In the genomic region with DNA sequence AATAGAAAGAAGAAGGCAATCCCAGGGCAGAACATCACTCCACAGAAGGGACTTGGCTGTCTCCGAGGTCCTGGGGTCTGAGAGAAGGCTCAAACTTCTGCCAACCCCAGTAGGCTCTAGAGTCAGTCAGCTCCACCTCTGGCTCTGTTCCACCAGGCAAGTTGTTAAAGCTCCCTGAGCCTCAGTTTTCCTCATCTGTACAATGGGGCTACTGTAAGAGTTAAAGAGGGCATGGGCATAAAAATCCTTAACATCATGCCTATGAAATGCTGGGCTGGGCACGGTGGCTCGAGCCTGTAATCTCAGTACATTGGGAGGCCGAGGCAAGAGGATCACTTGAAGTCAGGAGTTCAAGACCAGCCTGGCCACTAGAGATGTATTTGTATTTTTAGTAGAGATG, we compare ENCODE assay signal across 9 cellular contexts.
"Had no signal": no experiment of that assay in that cellular context is flagged by ENCODE, and none has a peak within 500 bp of the region (broad histone marks: within the 10 kb centered on the region; RNA-seq: fewer than 3 reads in every experiment).

No MANE protein-coding gene starts in this region.

- H3K27ac Mint-ChIP-seq: HFFc6 had no signal

- FAIRE-seq: H54 had no signal

- DNase-seq: GM23248, GOT3, HFFc6, IMR-90, KBM-7 had no signal

- H3K9ac ChIP-seq: GM23248 had no signal

- H2AFZ ChIP-seq: GM23248 had no signal

- H3K4me3 Mint-ChIP-seq: HFFc6 had no signal

- H3K4me1 ChIP-seq: HAP-1 had no signal

- H3K27ac ChIP-seq: GM23248, HL-60 had no signal

- H3K4me3 ChIP-seq: GM23248, HAP-1 had no signal

- H3K9me3 Mint-ChIP-seq: HFFc6 had no signal

- H3K36me3 ChIP-seq: HAP-1 had no signal

- H3K9me3 ChIP-seq: HAP-1 had no signal

- ATAC-seq: HCT116 had no signal
